ENCODE assay signal across 14 cellular contexts in genomic region chr1:115929846-115930245, GRCh38. TPM values are rescaled to one million over a fixed set of nuclear protein-coding genes. Genes with fewer than 3 reads are reported as not detected.
A peak's percentile ranks its signal among the peaks of the same experiment; 100 is the strongest.
DNase-seq lines count a peak whose midpoint lies in the region; ATAC-seq and TF ChIP-seq lines count a peak whose summit lies in the region.
"Had no signal": no experiment of that assay in that cellular context is flagged by ENCODE, and none has a peak within 500 bp of the region (broad histone marks: within the 10 kb centered on the region; RNA-seq: fewer than 3 reads in every experiment).

No MANE protein-coding gene starts in this region.

- H3K27me3 ChIP-seq in A673 (replicated peaks; ENCODE audit: insufficient read depth, low read depth, low read length, poor library complexity) (no peaks in the 10 kb centered on the region), H9 (ENCODE audit: insufficient read depth, low read length) (no peaks in the 10 kb centered on the region), adrenal gland (no peaks in the 10 kb centered on the region), hepatocyte (no peaks in the 10 kb centered on the region), mesendoderm (ENCODE audit: insufficient read depth, low read length, poor library complexity) (no peaks in the 10 kb centered on the region)
- H3K27me3 ChIP-seq: gastrocnemius medialis, SJCRH30 had no signal

- no peak overlapping the region for H2BK15ac ChIP-seq in H9 (ENCODE audit: low read depth, low read length)
- H2BK15ac ChIP-seq in mesendoderm (replicated peaks; ENCODE audit: low read depth) = no peak overlapping the region

- TF ChIP-seq POLR2A in adrenal gland (IDR thresholded peaks at IDR 0.05) = no peak

- no peak overlapping the region for H2BK5ac ChIP-seq in H9 (ENCODE audit: insufficient read length, low read length)
- no peak overlapping the region for H2BK5ac ChIP-seq in mesendoderm (ENCODE audit: low read length)

- BruUV-seq in A673 (replicated peaks; lab: Mats Ljungman, UMichigan) = no TSS peak

- no CpG with 5 or more reads among the region's 4 CpGs for WGBS in H9 (ENCODE audit: extremely low coverage, insufficient read length, low lambda C conversion rate)
- WGBS in adrenal gland, 4 donors = 32 to 37% (median 34%) methylated on average over 4 of the region's 4 CpGs
- 38% methylated on average over 4 of the region's 4 CpGs for WGBS in hepatocyte (ENCODE audit: low lambda C conversion rate, missing lambda C conversion rate)
- no CpG with 5 or more reads among the region's 4 CpGs for WGBS in mesendoderm (ENCODE audit: extremely low coverage, insufficient coverage, low lambda C conversion rate)

- H2AK5ac ChIP-seq in H9 (ENCODE audit: insufficient read length, low read length) (no peak overlapping the region), mesendoderm (ENCODE audit: low read length) (no peak overlapping the region)

- no peak overlapping the region for H3K4me3 ChIP-seq in A673 (ENCODE audit: low read depth, low read length, poor library complexity, severe bottlenecking)
- H3K4me3 ChIP-seq in adrenal gland = no peak overlapping the region
- H3K4me3 ChIP-seq in hepatocyte = no peak overlapping the region
- H3K4me3 ChIP-seq in mesendoderm (ENCODE audit: low read length) = no peak overlapping the region
- H3K4me3 ChIP-seq: gastrocnemius medialis, SJCRH30, thoracic aorta had no signal

- ATAC-seq in HG03135 (IDR thresholded peaks at IDR 0.05; ENCODE audit: unreplicated experiment) = no peak
- ATAC-seq: activated CD4-positive, CD25-positive, alpha-beta regulatory T cell treated with anti-CD3 and anti-CD28 coated beads, Interleukin-2, amount 50 U/mL, for 24 hours; gastrocnemius medialis had no signal

- H3K4me2 ChIP-seq in H9 (ENCODE audit: insufficient read depth, insufficient read length, low read length) (no peak overlapping the region), hepatocyte (peak overlapping the region; percentile 17), mesendoderm (ENCODE audit: low read length) (no peak overlapping the region)

- H2BK20ac ChIP-seq in H9 (ENCODE audit: low read depth, low read length, poor library complexity, severe bottlenecking) = peak overlapping the region; percentile 45

- H3K23ac ChIP-seq in H9 (ENCODE audit: insufficient read length, low read depth, low read length) (no peak overlapping the region), mesendoderm (ENCODE audit: low read length) (no peak overlapping the region)

- no peak overlapping the region for H3T11ph ChIP-seq in H9 (ENCODE audit: low read length)

- CTCF ChIA-PET in A673 (lab: Charles Lee) = no interaction called here

- no peak overlapping the region for H4K91ac ChIP-seq in H9 (ENCODE audit: insufficient read length, low read depth, low read length)

- H3K4me1 Mint-ChIP-seq in H9 (peaks cover 27 to 36% of the 10 kb centered on the region in 2 experiments), type B pancreatic cell (ENCODE audit: unreplicated experiment) (peaks cover 4% of the 10 kb centered on the region)

- H3K27ac ChIP-seq in A673 (ENCODE audit: low read depth, low read length, poor library complexity, severe bottlenecking) (no peak overlapping the region), H9 (ENCODE audit: insufficient read length, low read depth, low read length) (no peak overlapping the region), adrenal gland (peak overlapping the region in 1 of 5 donors; percentile 21), hepatocyte (peak overlapping the region; percentile 19), mesendoderm (ENCODE audit: low read depth, low read length) (no peak overlapping the region)
- H3K27ac ChIP-seq: gastrocnemius medialis, SJCRH30, thoracic aorta had no signal

- H3K4me1 ChIP-seq in A673 (ENCODE audit: insufficient read depth, low read length, poor library complexity, severe bottlenecking) = peaks cover 20% of the 10 kb centered on the region
- peaks cover under 1% of the 10 kb centered on the region; the same call in 1 of the 2 replicates for H3K4me1 ChIP-seq in H9 (ENCODE audit: insufficient read depth, low read length)
- peaks cover 7 to 10% of the 10 kb centered on the region in 2 donors for H3K4me1 ChIP-seq in adrenal gland (replicated peaks in 1 of 2)
- no peaks in the 10 kb centered on the region for H3K4me1 ChIP-seq in hepatocyte (ENCODE audit: insufficient read depth)
- H3K4me1 ChIP-seq in mesendoderm (ENCODE audit: control insufficient read depth, low read depth, low read length) = no peaks in the 10 kb centered on the region
- H3K4me1 ChIP-seq: gastrocnemius medialis, SJCRH30 had no signal

- H3K18ac ChIP-seq in H9 (ENCODE audit: insufficient read length, low read depth, low read length) (no peak overlapping the region), mesendoderm (ENCODE audit: low read length) (no peak overlapping the region)

- H3K23me2 ChIP-seq in H9 (ENCODE audit: insufficient read length, low read depth, low read length, poor library complexity, severe bottlenecking) = no peaks in the 10 kb centered on the region

- TF ChIP-seq CTCF in A673 (conservative IDR thresholded peaks at IDR 0.05; ENCODE audit: low read depth, low read length) (no peak), H9 (conservative IDR thresholded peaks at IDR 0.05) (no peak), adrenal gland (IDR thresholded peaks at IDR 0.05) (no peak), hepatocyte (IDR thresholded peaks at IDR 0.05; ENCODE audit: poor library complexity) (no peak), type B pancreatic cell (conservative IDR thresholded peaks at IDR 0.05) (no peak)

- H3K9me3 Mint-ChIP-seq in H9 (no peaks in the 10 kb centered on the region; a peak in 1 of 5 replicates), type B pancreatic cell (no peaks in the 10 kb centered on the region)

- H4K8ac ChIP-seq in H9 (replicated peaks; ENCODE audit: insufficient read length, low read depth, low read length) = no peak overlapping the region
- H4K8ac ChIP-seq in mesendoderm (ENCODE audit: low read depth, low read length) = no peak overlapping the region

- intact Hi-C loops in A673 (cut with micrococcal nuclease; ENCODE audit: unreplicated experiment) (no loop called here), adrenal gland (cut with DNase I) (no loop called here)

- DNase-seq in A673 (ENCODE audit: low spot score) = peak; percentile 79
- no peak for DNase-seq in H9
- DNase-seq in adrenal gland = peak in 5 of 7 donors; percentile 11 to 43 (median 30)
- DNase-seq in hepatocyte (ENCODE audit: low spot score) = peak; percentile 54
- no peak for DNase-seq in globus pallidus (ENCODE audit: low spot score)
- DNase-seq in mesendoderm = no peak
- no peak for DNase-seq in type B pancreatic cell (ENCODE audit: extremely low spot score, unreplicated experiment)
- DNase-seq: C1 segment of cervical spinal cord, gastrocnemius medialis, SJCRH30 had no signal

- H3K9ac ChIP-seq in H9 (ENCODE audit: extremely low read depth, insufficient read length, low read length) = no peak overlapping the region
- no peak overlapping the region for H3K9ac ChIP-seq in mesendoderm (ENCODE audit: low read length)

- H3K4me3 Mint-ChIP-seq in H9 (no peak overlapping the region), type B pancreatic cell (no peak overlapping the region)

- POLR2A ChIA-PET in A673 (lab: Charles Lee; ENCODE audit: low non-redundant PET) = no interaction called here

- H4K20me1 ChIP-seq in H9 (ENCODE audit: control insufficient read depth, insufficient read depth, insufficient read length) (no peaks in the 10 kb centered on the region), hepatocyte (ENCODE audit: insufficient read depth, poor library complexity, severe bottlenecking) (no peaks in the 10 kb centered on the region)

- H2BK120ac ChIP-seq in H9 (ENCODE audit: low read depth, low read length, poor library complexity, severe bottlenecking) = no peak overlapping the region
- H2BK120ac ChIP-seq in mesendoderm (ENCODE audit: low read depth, low read length) = no peak overlapping the region

- H3K9me3 ChIP-seq in A673 (ENCODE audit: low read depth, low read length, poor library complexity, severe bottlenecking) (no peaks in the 10 kb centered on the region), H9 (ENCODE audit: control insufficient read depth, low read depth, low read length) (no peaks in the 10 kb centered on the region), adrenal gland (replicated peaks in 1 of 3) (no peaks in the 10 kb centered on the region), hepatocyte (ENCODE audit: low read depth) (no peaks in the 10 kb centered on the region)
- H3K9me3 ChIP-seq: gastrocnemius medialis, SJCRH30, thoracic aorta had no signal

- H3K14ac ChIP-seq in H9 (ENCODE audit: insufficient read depth, low read length) = no peak overlapping the region

- no peak overlapping the region for H4K5ac ChIP-seq in H9 (ENCODE audit: insufficient read length, low read depth, low read length)
- H4K5ac ChIP-seq in mesendoderm (ENCODE audit: low read length) = no peak overlapping the region

- no peak overlapping the region for H2BK12ac ChIP-seq in H9 (ENCODE audit: insufficient read length, low read depth, low read length)

- H3K27me3 Mint-ChIP-seq in H9 (ENCODE audit: low read depth) (no peaks in the 10 kb centered on the region), type B pancreatic cell (peaks cover 4% of the 10 kb centered on the region)

- no peaks in the 10 kb centered on the region for H3K36me3 Mint-ChIP-seq in H9 (ENCODE audit: insufficient read depth in 1 of 3, low read depth in 3 of 3)
- no peaks in the 10 kb centered on the region for H3K36me3 Mint-ChIP-seq in type B pancreatic cell

- no peak overlapping the region for H3K56ac ChIP-seq in H9 (ENCODE audit: insufficient read length, low read depth, low read length)
- no peak overlapping the region for H3K56ac ChIP-seq in mesendoderm (ENCODE audit: low read length)

- no peak overlapping the region for H3K4ac ChIP-seq in H9 (ENCODE audit: low read depth, low read length)
- no peak overlapping the region for H3K4ac ChIP-seq in mesendoderm (ENCODE audit: low read depth, low read length)

- no peak overlapping the region for H2AFZ ChIP-seq in H9 (ENCODE audit: low read length)
- no peak overlapping the region for H2AFZ ChIP-seq in hepatocyte

- H3K79me1 ChIP-seq in H9 (ENCODE audit: insufficient read depth, low read depth, low read length, poor library complexity, severe bottlenecking) = no peaks in the 10 kb centered on the region
- no peaks in the 10 kb centered on the region for H3K79me1 ChIP-seq in mesendoderm (ENCODE audit: low read length)

- H3K36me3 ChIP-seq in A673 (ENCODE audit: insufficient read depth, low read length, poor library complexity, severe bottlenecking) (no peaks in the 10 kb centered on the region), adrenal gland (replicated peaks in 1 of 2) (no peaks in the 10 kb centered on the region), hepatocyte (replicated peaks; ENCODE audit: insufficient read depth, low read depth) (no peaks in the 10 kb centered on the region), mesendoderm (ENCODE audit: control insufficient read depth, insufficient read depth, low read length) (no peaks in the 10 kb centered on the region)
- H3K36me3 ChIP-seq: gastrocnemius medialis, SJCRH30, thoracic aorta had no signal

- H3K9me2 ChIP-seq in hepatocyte (replicated peaks; ENCODE audit: insufficient read depth) = no peaks in the 10 kb centered on the region

- peak overlapping the region in 1 of 3 experiments; percentile 32; a peak in 1 of 7 replicates for H3K27ac Mint-ChIP-seq in H9
- H3K27ac Mint-ChIP-seq in type B pancreatic cell = no peak overlapping the region
- H3K27ac Mint-ChIP-seq: progenitor cell of endocrine pancreas had no signal

- no peaks in the 10 kb centered on the region for H3K79me2 ChIP-seq in H9 (ENCODE audit: insufficient read depth, low read length)
- H3K79me2 ChIP-seq in hepatocyte = no peaks in the 10 kb centered on the region
- H3K79me2 ChIP-seq in mesendoderm (ENCODE audit: control insufficient read depth, insufficient read depth, low read length) = no peaks in the 10 kb centered on the region

RNA-seq across cellular contexts. Expression of gene SLC22A15, which starts 46.5 kb away (rescaled TPM):
- total RNA-seq in A673 (2021) (0.39 and 0.52 TPM in 2 replicates), H9 (2021) (3.2 and 3.5 TPM in 2 replicates), adrenal gland (10 to 100 TPM in 2 of 8 donors, 1 to 10 TPM in 6; 2.3 to 10.8 (median 5.8) TPM), hepatocyte (5.4 and 6.9 TPM in 2 replicates), type B pancreatic cell (ENCODE audit: low replicate concordance) (3.4 and 3.9 TPM in 2 replicates)
- polyA plus RNA-seq in adrenal gland (10 to 100 TPM in 1 of 3 donors, 1 to 10 TPM in 2; 1.2 to 11.4 (median 2.7) TPM), hepatocyte (3.1 and 3.4 TPM in 2 replicates)
- polyA plus RNA-seq in mesendoderm (2013, experiment 1 of 2) = 1.4 TPM
- 1.6 TPM for polyA plus RNA-seq in mesendoderm (2013, experiment 2 of 2)
- total RNA-seq: SJCRH30 had no signal

Comparison
In these comparisons a context has a peak if more than half of its experiments do, and no peak if none do; other contexts are left out.
1. DNase-seq: peak in A673 (single experiment), adrenal gland (5 of 7) and hepatocyte (single experiment); none in H9 (single experiment), globus pallidus (single experiment), mesendoderm (single experiment) and type B pancreatic cell (single experiment).